Comparison of ENCODE assay signal across 15 cellular contexts in the genomic region with DNA sequence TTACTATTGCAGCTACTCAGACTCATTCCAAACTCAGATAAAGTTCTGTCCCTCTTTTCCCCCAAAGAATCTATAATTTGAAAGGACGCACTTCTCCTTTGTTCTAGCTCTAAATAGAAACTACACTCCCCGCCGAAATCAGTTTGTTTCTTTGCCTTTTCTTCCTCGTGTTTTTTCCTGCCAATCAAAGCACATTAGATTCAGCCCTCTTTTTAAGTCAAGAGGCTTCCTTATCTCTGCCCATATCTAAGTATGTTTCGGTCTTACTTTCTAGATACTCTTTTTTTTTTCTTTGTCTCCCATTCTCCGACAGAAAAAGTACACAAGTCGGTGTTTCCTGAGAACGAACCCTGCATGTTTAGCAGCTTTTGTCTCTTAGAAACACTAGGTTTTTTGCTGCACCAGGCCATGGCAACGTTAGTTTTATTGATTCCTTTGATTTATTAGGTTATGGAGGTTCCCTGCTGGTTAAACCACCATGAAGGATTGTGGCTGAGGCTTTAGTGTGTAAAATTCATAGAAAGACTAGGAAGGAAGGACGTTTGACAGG. TPM values are rescaled to one million over a fixed set of nuclear protein-coding genes. Genes with fewer than 3 reads are reported as not detected.
DNase-seq lines count a peak whose midpoint lies in the region; ATAC-seq, FAIRE-seq and TF ChIP-seq lines count a peak whose summit lies in the region.
"Had no signal": no experiment of that assay in that cellular context is flagged by ENCODE, and none has a peak within 500 bp of the region (broad histone marks: within the 10 kb centered on the region; RNA-seq: fewer than 3 reads in every experiment).

No MANE protein-coding gene starts in this region.

- no peak for FAIRE-seq in RCC 7860 (lab: Jason Lieb, UNC)

- H3K4me3 ChIP-seq in Peyer's patch = peak overlapping the region in 1 of 4 donors; percentile 34
- no peak overlapping the region for H3K4me3 ChIP-seq in mesendoderm (ENCODE audit: low read length)
- no peak overlapping the region for H3K4me3 ChIP-seq in mucosa of descending colon

- no CpG with 5 or more reads among the region's 10 CpGs for WGBS in mesendoderm (ENCODE audit: extremely low coverage, insufficient coverage, low lambda C conversion rate)

- no peak overlapping the region for H2BK120ac ChIP-seq in mesendoderm (ENCODE audit: low read depth, low read length)

- no peak overlapping the region for H2BK5ac ChIP-seq in mesendoderm (ENCODE audit: low read length)

- no peak overlapping the region for H3K4ac ChIP-seq in mesendoderm (ENCODE audit: low read depth, low read length)

- H3K56ac ChIP-seq in mesendoderm (ENCODE audit: low read length) = peak overlapping the region; percentile 15

- TF ChIP-seq POLR2A in Peyer's patch (IDR thresholded peaks at IDR 0.05) = no peak

- H3K79me1 ChIP-seq in mesendoderm (ENCODE audit: low read length) = no peaks in the 10 kb centered on the region

- peak; percentile 28 for ATAC-seq in GM18502 (IDR thresholded peaks at IDR 0.05; ENCODE audit: poor library complexity, unreplicated experiment)
- peak; percentile 15 for ATAC-seq in GM21723 (IDR thresholded peaks at IDR 0.05; ENCODE audit: unreplicated experiment)
- ATAC-seq in mucosa of descending colon = no peak
- ATAC-seq: heart left ventricle, Right ventricle myocardium inferior had no signal

- H3K27ac ChIP-seq in Peyer's patch (peak overlapping the region; percentile 11 to 65 (median 40)), mesendoderm (ENCODE audit: low read depth, low read length) (no peak overlapping the region)

- H3K9ac ChIP-seq in mesendoderm (ENCODE audit: low read length) = no peak overlapping the region

- H4K5ac ChIP-seq in mesendoderm (ENCODE audit: low read length) = no peak overlapping the region

- intact Hi-C loops in mucosa of descending colon (cut with DNase I, micrococcal nuclease) = no loop called here

- no peak overlapping the region for H2BK15ac ChIP-seq in mesendoderm (replicated peaks; ENCODE audit: low read depth)

- H3K4me1 ChIP-seq in Peyer's patch (no peaks in the 10 kb centered on the region), mesendoderm (ENCODE audit: control insufficient read depth, low read depth, low read length) (peaks cover 3% of the 10 kb centered on the region), mucosa of descending colon (ENCODE audit: low read depth) (no peaks in the 10 kb centered on the region)
- H3K4me1 ChIP-seq: BE2C had no signal

- no peak overlapping the region for H2AK5ac ChIP-seq in mesendoderm (ENCODE audit: low read length)

- H3K27me3 ChIP-seq in Peyer's patch = no peaks in the 10 kb centered on the region
- H3K27me3 ChIP-seq in mesendoderm (ENCODE audit: insufficient read depth, low read length, poor library complexity) = no peaks in the 10 kb centered on the region
- H3K27me3 ChIP-seq: BE2C, heart left ventricle had no signal

- H3K4me2 ChIP-seq in mesendoderm (ENCODE audit: low read length) = no peak overlapping the region

- no peak overlapping the region for H3K23ac ChIP-seq in mesendoderm (ENCODE audit: low read length)

- H4K8ac ChIP-seq in mesendoderm (ENCODE audit: low read depth, low read length) = no peak overlapping the region

- no peaks in the 10 kb centered on the region for H3K79me2 ChIP-seq in mesendoderm (ENCODE audit: control insufficient read depth, insufficient read depth, low read length)

- H3K36me3 ChIP-seq in Peyer's patch = no peaks in the 10 kb centered on the region
- H3K36me3 ChIP-seq in mesendoderm (ENCODE audit: control insufficient read depth, insufficient read depth, low read length) = no peaks in the 10 kb centered on the region
- no peaks in the 10 kb centered on the region for H3K36me3 ChIP-seq in mucosa of descending colon (ENCODE audit: low read depth)
- H3K36me3 ChIP-seq: BE2C, heart left ventricle had no signal

- H3K9me3 ChIP-seq in Peyer's patch (peaks cover 0 to 4% (median 0%) of the 10 kb centered on the region in 4 donors), mucosa of descending colon (no peaks in the 10 kb centered on the region)
- H3K9me3 ChIP-seq: BE2C had no signal

- DNase-seq in Peyer's patch = no peak
- no peak for DNase-seq in mesendoderm
- DNase-seq in NCI-H748 (lab: John Stamatoyannopoulos, UW; ENCODE audit: unreplicated experiment) = no peak
- no peak for DNase-seq in NCI-H1417 treated with DMSO at 0.1 percent for 48 hours (lab: John Stamatoyannopoulos, UW)
- DNase-seq in RCC 7860 (ENCODE audit: low spot score) = no peak
- no peak for DNase-seq in mucosa of descending colon
- DNase-seq: activated CD4-positive, alpha-beta T cell treated with anti-CD3 and anti-CD28 coated beads for 1 hour; BE2C; DMS79 treated with DMSO at 0.1 percent for 48 hours; heart left ventricle; islet precursor cell; midbrain had no signal

- TF ChIP-seq CTCF in Peyer's patch (IDR thresholded peaks at IDR 0.05) (no peak), mucosa of descending colon (IDR thresholded peaks at IDR 0.05) (no peak)

- no peak overlapping the region for H3K18ac ChIP-seq in mesendoderm (ENCODE audit: low read length)

RNA-seq across cellular contexts. Expression of gene CD226, which starts 9.5 kb away (rescaled TPM):
- total RNA-seq in Peyer's patch (10 to 100 TPM in 1 of 4 donors, 1 to 10 TPM in 2, under 1 TPM in 1; 0.66 to 10.7 (median 3.3) TPM), mucosa of descending colon (1 to 10 TPM; 1.2 to 2.7 (median 2.0) TPM)
- 0.29 TPM for polyA plus RNA-seq in mesendoderm (2013, experiment 1 of 2)
- 0.25 TPM for polyA plus RNA-seq in mesendoderm (2013, experiment 2 of 2)
